Comparison of ENCODE assay signal across 11 cellular contexts in genomic region chr12:124814741-124815613, GRCh38. TPM values are rescaled to one million over a fixed set of nuclear protein-coding genes. Genes with fewer than 3 reads are reported as not detected.
DNase-seq lines count a peak whose midpoint lies in the region; ATAC-seq and TF ChIP-seq lines count a peak whose summit lies in the region.
"Had no signal": no experiment of that assay in that cellular context is flagged by ENCODE, and none has a peak within 500 bp of the region (broad histone marks: within the 10 kb centered on the region; RNA-seq: fewer than 3 reads in every experiment).

No MANE protein-coding gene starts in this region.

- H3K4me3 ChIP-seq in IMR-90 (ENCODE audit: insufficient read depth, low read depth, low read length) = no peak overlapping the region
- no peak overlapping the region for H3K4me3 ChIP-seq in neural progenitor cell
- no peak overlapping the region for H3K4me3 ChIP-seq in OCI-LY7 (ENCODE audit: low read depth, low read length, poor library complexity, severe bottlenecking)
- H3K4me3 ChIP-seq: GM23338 had no signal

- no peak overlapping the region for H3K4ac ChIP-seq in IMR-90 (ENCODE audit: low read depth, low read length)

- H4K5ac ChIP-seq in IMR-90 (ENCODE audit: low read depth, low read length) = no peak overlapping the region

- no peak overlapping the region for H2BK15ac ChIP-seq in IMR-90 (ENCODE audit: low read depth, low read length)

- H3K4me1 ChIP-seq in IMR-90 (ENCODE audit: control insufficient read depth, insufficient read depth, low read length) (no peaks in the 10 kb centered on the region), neural progenitor cell (peaks cover 13% of the 10 kb centered on the region), OCI-LY7 (ENCODE audit: insufficient read depth, low read length, poor library complexity, severe bottlenecking) (no peaks in the 10 kb centered on the region)

- peaks cover 9% of the 10 kb centered on the region; the same call in 1 of the 2 replicates for H3K36me3 ChIP-seq in IMR-90 (ENCODE audit: control insufficient read depth, insufficient read depth, low read length)
- no peaks in the 10 kb centered on the region for H3K36me3 ChIP-seq in neural progenitor cell
- H3K36me3 ChIP-seq in OCI-LY7 (ENCODE audit: insufficient read depth, low read length) = peaks cover 58% of the 10 kb centered on the region

- ATAC-seq in IMR-90 (ENCODE audit: low read depth) (peak; percentile 65), HG02840 (IDR thresholded peaks at IDR 0.05; ENCODE audit: low FRiP score, unreplicated experiment) (no peak)
- ATAC-seq: GM23338 had no signal

- H3K9me1 ChIP-seq in IMR-90 (ENCODE audit: insufficient read depth, low read length) = peaks cover 4% of the 10 kb centered on the region; the same call in 1 of the 2 replicates

- H3K27me3 Mint-ChIP-seq in neural progenitor cell (ENCODE audit: insufficient read depth, low read depth) = peaks cover 6% of the 10 kb centered on the region
- H3K27me3 Mint-ChIP-seq: CD4-positive, alpha-beta memory T cell had no signal

- in situ Hi-C loops in IMR-90 (cut with MboI; ENCODE audit: low sequenced_read_pairs) = no loop called here

- H3K14ac ChIP-seq in IMR-90 (replicated peaks; ENCODE audit: low read depth, low read length) = no peak overlapping the region

- DNase-seq in IMR-90 = no peak
- DNase-seq in NCI-H2107 (lab: John Stamatoyannopoulos, UW) = peak; percentile 63
- DNase-seq in caudate nucleus (lab: John Stamatoyannopoulos, UW) = peak in 2 of 61 donors; percentile 10 to 19
- peak; percentile 59 for DNase-seq in neural progenitor cell (ENCODE audit: low spot score)
- DNase-seq in D341Med (ENCODE audit: low spot score) = no peak
- DNase-seq in OCI-LY7 (ENCODE audit: low spot score) = no peak
- DNase-seq: CD4-positive, alpha-beta memory T cell; mammary epithelial cell; NCI-H1048 had no signal

- H4K8ac ChIP-seq in IMR-90 (ENCODE audit: low read depth in 2 of 2, low read length in 2 of 2) = no peak overlapping the region

- no peaks in the 10 kb centered on the region for H4K20me1 ChIP-seq in IMR-90 (ENCODE audit: insufficient read depth, low read length)
- H4K20me1 ChIP-seq in neural progenitor cell (ENCODE audit: low read depth) = no peaks in the 10 kb centered on the region
- H4K20me1 ChIP-seq in OCI-LY7 (ENCODE audit: insufficient read depth, low read length) = no peaks in the 10 kb centered on the region

- no peak overlapping the region for H3K56ac ChIP-seq in IMR-90 (ENCODE audit: extremely low read depth, insufficient read depth, low read length)

- H3K18ac ChIP-seq in IMR-90 (ENCODE audit: low read depth, low read length) = no peak overlapping the region

- H3K36me3 Mint-ChIP-seq in neural progenitor cell = peaks cover 14% of the 10 kb centered on the region
- H3K36me3 Mint-ChIP-seq: CD4-positive, alpha-beta memory T cell had no signal

- H2BK120ac ChIP-seq in IMR-90 (ENCODE audit: low read depth, low read length) = no peak overlapping the region

- H2BK5ac ChIP-seq in IMR-90 (ENCODE audit: low read depth, low read length, poor library complexity, severe bottlenecking) = no peak overlapping the region

- H3K4me2 ChIP-seq in IMR-90 (ENCODE audit: low read depth, low read length) = no peak overlapping the region
- H3K4me2 ChIP-seq in neural progenitor cell = peak overlapping the region; percentile 42
- H3K4me2 ChIP-seq in OCI-LY7 (ENCODE audit: low read length) = no peak overlapping the region
- H3K4me2 ChIP-seq: GM23338 had no signal

- peak overlapping the region; percentile 50 for H2AK5ac ChIP-seq in IMR-90 (ENCODE audit: low read depth, low read length)

- BruUV-seq in IMR-90 (replicated peaks; lab: Mats Ljungman, UMichigan) (no TSS peak), OCI-LY7 (replicated peaks; lab: Mats Ljungman, UMichigan) (no TSS peak)

- H3K27ac Mint-ChIP-seq in neural progenitor cell = peak overlapping the region; percentile 26
- H3K27ac Mint-ChIP-seq: CD4-positive, alpha-beta memory T cell; GM23338 had no signal

- no peak overlapping the region for H3K9ac ChIP-seq in IMR-90 (ENCODE audit: low read depth, low read length)
- no peak overlapping the region for H3K9ac ChIP-seq in neural progenitor cell

- no peaks in the 10 kb centered on the region for H3K9me3 Mint-ChIP-seq in neural progenitor cell
- H3K9me3 Mint-ChIP-seq: CD4-positive, alpha-beta memory T cell; GM23338 had no signal

- H3K4me3 Mint-ChIP-seq in neural progenitor cell = no peak overlapping the region
- H3K4me3 Mint-ChIP-seq: CD4-positive, alpha-beta memory T cell; GM23338 had no signal

- no peaks in the 10 kb centered on the region for H3K79me2 ChIP-seq in neural progenitor cell (ENCODE audit: low read depth)
- H3K79me2 ChIP-seq in OCI-LY7 (ENCODE audit: insufficient read depth, low read depth, low read length) = no peaks in the 10 kb centered on the region

- POLR2A ChIA-PET in IMR-90 (lab: Charles Lee; ENCODE audit: unreplicated experiment) (interaction anchor here (0.6 kb wide), 1 partner anchor 9 kb away, joined by 6 read pairs; no protein-coding TSS in a partner anchor), OCI-LY7 (lab: Charles Lee) (no interaction called here)

- no peak for TF ChIP-seq RAD21 in IMR-90 (IDR thresholded peaks at IDR 0.05; ENCODE audit: low read length)

- H3K9me3 ChIP-seq in IMR-90 (ENCODE audit: control insufficient read depth, insufficient read depth, low read length) (no peaks in the 10 kb centered on the region), neural progenitor cell (ENCODE audit: low read depth) (no peaks in the 10 kb centered on the region), OCI-LY7 (ENCODE audit: low read length) (no peaks in the 10 kb centered on the region)

- TF ChIP-seq POLR2A in IMR-90 (IDR thresholded peaks at IDR 0.05; ENCODE audit: low read depth, low read length) = no peak

- CTCF ChIA-PET in IMR-90 (lab: Yijun Ruan, JAX) (no interaction called here), OCI-LY7 (lab: Charles Lee; ENCODE audit: unreplicated experiment) (no interaction called here)

- peak overlapping the region; percentile 70 for H2AK9ac ChIP-seq in IMR-90 (replicated peaks; ENCODE audit: low read depth, low read length, poor library complexity)

- no peaks in the 10 kb centered on the region for H3F3A ChIP-seq in neural progenitor cell (ENCODE audit: low read depth)

- no peaks in the 10 kb centered on the region for H3K79me1 ChIP-seq in IMR-90 (ENCODE audit: low read depth in 1 of 2, low read length in 2 of 2)

- H3K27ac ChIP-seq in IMR-90 (ENCODE audit: insufficient read depth, low read length) = no peak overlapping the region
- peak overlapping the region; percentile 44 for H3K27ac ChIP-seq in caudate nucleus (ENCODE audit: low read depth, low read length)
- H3K27ac ChIP-seq in neural progenitor cell = no peak overlapping the region
- no peak overlapping the region for H3K27ac ChIP-seq in OCI-LY7 (ENCODE audit: low read depth, low read length, poor library complexity, severe bottlenecking)

- H2BK20ac ChIP-seq in IMR-90 (ENCODE audit: low read depth, low read length) = no peak overlapping the region

- no peak overlapping the region for H4K91ac ChIP-seq in IMR-90 (ENCODE audit: insufficient read depth, low read depth, low read length)

- no peak overlapping the region for H3K23ac ChIP-seq in IMR-90 (ENCODE audit: low read depth, low read length)

- H3K9me2 ChIP-seq in OCI-LY7 (ENCODE audit: insufficient read depth, low read length) = no peaks in the 10 kb centered on the region

- dilution Hi-C loops in IMR-90 (cut with HindIII; ENCODE audit: low sequenced_read_pairs, unreplicated experiment) = no loop called here

- TF ChIP-seq CTCF in IMR-90 (conservative IDR thresholded peaks at IDR 0.05; ENCODE audit: low read depth, low read length) = no peak
- TF ChIP-seq CTCF in neural progenitor cell (IDR thresholded peaks at IDR 0.05) = no peak
- no peak for TF ChIP-seq CTCF in OCI-LY7 (conservative IDR thresholded peaks at IDR 0.05; ENCODE audit: low read length)

- intact Hi-C loops in IMR-90 (cut with micrococcal nuclease) (no loop called here), OCI-LY7 (cut with micrococcal nuclease; ENCODE audit: unreplicated experiment) (no loop called here)

- H2AFZ ChIP-seq in IMR-90 (replicated peaks; ENCODE audit: low read length, poor library complexity) (peak overlapping the region; percentile 49), neural progenitor cell (replicated peaks) (no peak overlapping the region), OCI-LY7 (ENCODE audit: low read length) (no peak overlapping the region)
- H2AFZ ChIP-seq: GM23338 had no signal

- H3K27me3 ChIP-seq in IMR-90 (ENCODE audit: control insufficient read depth, insufficient read depth, low read length) (no peaks in the 10 kb centered on the region), neural progenitor cell (no peaks in the 10 kb centered on the region)

- H3K4me1 Mint-ChIP-seq in neural progenitor cell = peaks cover 10% of the 10 kb centered on the region
- H3K4me1 Mint-ChIP-seq: CD4-positive, alpha-beta memory T cell had no signal

- 79% methylated on average over 8 of the region's 38 CpGs; no CpG with 5 or more reads in 1 of the 2 experiments for WGBS in IMR-90 (ENCODE audit: extremely low coverage in 2 of 2, insufficient read length in 1 of 2), 2 experiments

TF ChIP-seq in IMR-90, 13 proteins besides CTCF, POLR2A, EP300 and RAD21 (continues in another document):
- no peak for TF ChIP-seq NFE2L2 (IDR thresholded peaks at IDR 0.05; ENCODE audit: low read depth, low read length)
- TF ChIP-seq MAZ (IDR thresholded peaks at IDR 0.05; ENCODE audit: borderline replicate concordance, low read depth, low read length) = no peak
- TF ChIP-seq CEBPB (IDR thresholded peaks at IDR 0.05; ENCODE audit: low read depth, low read length) = no peak
- TF ChIP-seq FOS (IDR thresholded peaks at IDR 0.05; ENCODE audit: low read depth, low read length) = no peak
- TF ChIP-seq USF2 (IDR thresholded peaks at IDR 0.05; ENCODE audit: low read depth, low read length) = no peak

RNA-seq across cellular contexts. Expression of gene SCARB1, which starts 48.7 kb away (rescaled TPM):
- 3.0 and 3.6 TPM in 2 replicates for total RNA-seq in IMR-90 (2012; rRNA removed)
- polyA plus RNA-seq in IMR-90 (2012; rRNA removed) = 24.8 and 27.0 TPM in 2 replicates
- 20.5 and 47.8 TPM in 2 replicates for polyA plus RNA-seq in IMR-90 (2012; cell fraction: cytosol; rRNA removed)
- 36.2 and 109 TPM in 2 replicates for polyA plus RNA-seq in IMR-90 (2012; cell fraction: nucleus; rRNA removed; ENCODE audit: low replicate concordance)
- total RNA-seq in neural progenitor cell (ENCODE audit: low replicate concordance) = 4.3 and 7.8 TPM in 2 replicates
- 24.4 and 42.9 TPM in 2 replicates for total RNA-seq in OCI-LY7 (2014; rRNA removed; shearing (Covaris generic))
- 99.0 and 112 TPM in 2 replicates for total RNA-seq in OCI-LY7 (2022)

Comparison
In these comparisons a context has a peak if more than half of its experiments do, and no peak if none do; other contexts are left out.
1. DNase-seq: peak in NCI-H2107 (single experiment) and neural progenitor cell (single experiment); none in IMR-90 (single experiment), D341Med (single experiment) and OCI-LY7 (single experiment).